1 cellular context compared by ENCODE assay signal in the genomic region with DNA sequence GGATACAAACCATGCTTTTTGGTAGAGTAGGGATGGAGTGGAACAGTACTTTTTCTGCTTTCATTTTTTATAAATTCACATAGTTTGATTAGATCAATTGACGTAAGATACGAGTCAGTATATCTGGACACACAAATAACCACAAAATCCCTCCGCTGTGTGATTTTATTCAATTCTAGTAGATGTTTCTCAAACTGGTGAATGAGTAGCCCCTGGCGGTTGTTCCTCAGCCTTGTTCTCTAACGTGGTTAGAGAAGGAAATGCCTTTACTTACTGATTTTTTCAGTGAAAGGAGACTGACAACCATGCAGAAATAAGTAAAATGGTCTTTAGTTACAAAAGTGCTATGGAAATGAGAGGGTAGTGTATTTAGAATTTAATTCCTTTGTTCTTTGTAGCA.
TF ChIP-seq lines count a peak whose summit lies in the region.

No MANE protein-coding gene starts in this region.

TF ChIP-seq in H1, 55 proteins besides CTCF, POLR2A, EP300 and RAD21:
- no peak for TF ChIP-seq JUND (IDR thresholded peaks at IDR 0.05; ENCODE audit: low read length)
- TF ChIP-seq RNF2 (IDR thresholded peaks at IDR 0.05; ENCODE audit: borderline replicate concordance, low read depth, low read length, missing control alignments, poor library complexity, severe bottlenecking) = no peak
- no peak for TF ChIP-seq CTBP2 (IDR thresholded peaks at IDR 0.05; ENCODE audit: borderline replicate concordance, insufficient read depth, insufficient read length, low read length)
- TF ChIP-seq EZH2 (IDR thresholded peaks at IDR 0.05; ENCODE audit: low read depth, low read length, severe bottlenecking) = no peak
